ENCODE assay signal across 20 cellular contexts in genomic region chr11:129608711-129609110, GRCh38.
"Had no signal": no experiment of that assay in that cellular context is flagged by ENCODE, and none has a peak within 500 bp of the region (broad histone marks: within the 10 kb centered on the region; RNA-seq: fewer than 3 reads in every experiment).

No MANE protein-coding gene starts in this region.

- H3K9me3 ChIP-seq: Peyer's patch had no signal

- H3K36me3 ChIP-seq: Peyer's patch had no signal

- H3K4me1 ChIP-seq: Peyer's patch had no signal

- ATAC-seq: activated CD4-positive, CD25-positive, alpha-beta regulatory T cell treated with anti-CD3 and anti-CD28 coated beads, Interleukin-2, amount 50 U/mL, for 24 hours; activated CD8-positive, alpha-beta T cell treated with anti-CD3 and anti-CD28 coated beads for 36 hours had no signal

- H3K27me3 ChIP-seq: Peyer's patch had no signal

- H3K27ac ChIP-seq: Peyer's patch had no signal

- DNase-seq: activated CD4-positive, alpha-beta T cell treated with anti-CD3 and anti-CD28 coated beads for 4 hours; activated CD8-positive, alpha-beta memory T cell treated with anti-CD3 and anti-CD28 coated beads, Interleukin-2, amount 50 U/mL, for 4 hours; activated CD8-positive, alpha-beta T cell treated with anti-CD3 and anti-CD28 coated beads for 36 hours; activated naive CD4-positive, alpha-beta T cell; activated T-cell treated with anti-CD3 and anti-CD28 coated beads, Interleukin-2, amount 50 U/mL, for 1 hour; aorta; MV-4-11; NCI-H1092 treated with DMSO at 0.1 percent for 48 hours; NCI-H1417 treated with DMSO at 0.1 percent for 48 hours; NCI-H1694; NCI-H2029; NCI-H2107; NCI-H2171 treated with DMSO at 0.1 percent for 48 hours; NCI-H226; NCI-H526; NCI-H82; OCI-M1; Peyer's patch; SHP77 treated with DMSO at 0.1 percent for 48 hours had no signal

- H3K4me3 ChIP-seq: Peyer's patch had no signal
